ENCODE assay signal across 21 cellular contexts in the genomic region with DNA sequence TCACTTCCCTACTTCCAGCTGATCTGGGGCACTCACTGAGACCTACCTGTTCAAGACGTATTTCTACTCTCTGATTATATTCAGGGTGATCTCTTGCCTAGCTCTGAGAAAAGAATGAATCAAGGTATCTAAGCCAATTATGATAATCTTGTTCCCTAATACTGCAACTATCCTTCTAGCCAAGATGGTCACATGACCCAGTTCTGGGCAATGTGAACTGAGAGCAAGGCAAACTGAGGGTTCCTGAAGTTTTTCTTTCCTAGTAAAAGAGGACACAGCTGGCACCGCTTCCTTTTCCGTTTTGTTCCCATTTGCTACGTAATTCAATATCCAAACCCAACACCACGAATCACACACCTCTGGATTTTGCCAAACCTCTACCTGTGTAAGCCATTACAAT. TPM values are rescaled to one million over a fixed set of nuclear protein-coding genes. Genes with fewer than 3 reads are reported as not detected.
DNase-seq lines count a peak whose midpoint lies in the region; ATAC-seq, FAIRE-seq and TF ChIP-seq lines count a peak whose summit lies in the region.
"Had no signal": no experiment of that assay in that cellular context is flagged by ENCODE, and none has a peak within 500 bp of the region (broad histone marks: within the 10 kb centered on the region; RNA-seq: fewer than 3 reads in every experiment).

No MANE protein-coding gene starts in this region.

- H3K4me3 ChIP-seq in HepG2 (replicated peaks in 1 of 3; ENCODE audit: insufficient read depth in 1 of 3, low read depth in 2 of 3, low read length in 3 of 3) (no peak overlapping the region), subcutaneous abdominal adipose tissue (ENCODE audit: low read depth in 1 of 5, low read length in 5 of 5) (no peak overlapping the region)
- H3K4me3 ChIP-seq: GM23338, HAP-1, Peyer's patch had no signal

- no peak for FAIRE-seq in HepG2 (lab: Jason Lieb, UNC)

- POLR2A ChIA-PET in HepG2 (lab: Yijun Ruan, JAX): interaction anchor here (0.9 kb wide), 1 partner anchor 35 kb away, joined by 3 read pairs; no protein-coding TSS in a partner anchor

- in situ Hi-C loops in HepG2 (cut with HindIII; ENCODE audit: extremely low pct_ligation_motif_present, low pct_unique_long_range_greater_than_20kb): no loop called here

- H3K79me2 ChIP-seq in HepG2 (ENCODE audit: insufficient read depth, low read length): peaks cover 90% of the 10 kb centered on the region

- no peak for TF ChIP-seq POLR2A in HepG2 (IDR thresholded peaks at IDR 0.05; ENCODE audit: insufficient read depth in 1 of 2, low read depth in 2 of 2, low read length in 2 of 2)

- no peaks in the 10 kb centered on the region for H4K20me1 ChIP-seq in HepG2 (ENCODE audit: insufficient read depth, low read length)

- TF ChIP-seq EP300 in HepG2 (IDR thresholded peaks at IDR 0.05; ENCODE audit: low read depth in 2 of 2, low read length in 2 of 2) (no peak), HepG2 (CRISPR knock-in tag; IDR thresholded peaks at IDR 0.05; ENCODE audit: borderline replicate concordance) (no peak)

- no peaks in the 10 kb centered on the region for H3K27me3 ChIP-seq in HepG2 (ENCODE audit: control insufficient read depth in 1 of 2, insufficient read depth in 2 of 2, low read length in 2 of 2)
- no peaks in the 10 kb centered on the region for H3K27me3 ChIP-seq in subcutaneous abdominal adipose tissue (ENCODE audit: control insufficient read depth in 5 of 5, insufficient read depth in 4 of 5, low read length in 5 of 5)
- H3K27me3 ChIP-seq: Peyer's patch had no signal

- H3K9ac ChIP-seq in HepG2 (ENCODE audit: insufficient read depth, low read depth, low read length) (no peak overlapping the region), subcutaneous abdominal adipose tissue (ENCODE audit: low read length in 5 of 5) (no peak overlapping the region)

- peaks cover 18 to 81% of the 10 kb centered on the region in 2 experiments for H3K36me3 ChIP-seq in HepG2 (replicated peaks in 1 of 2; ENCODE audit: control insufficient read depth in 1 of 2, insufficient read depth in 2 of 2, low read length in 2 of 2)
- H3K36me3 ChIP-seq in subcutaneous abdominal adipose tissue (ENCODE audit: control insufficient read depth in 5 of 5, insufficient read depth in 5 of 5, low read length in 5 of 5): peaks cover 0 to 14% (median 0%) of the 10 kb centered on the region in 5 donors
- H3K36me3 ChIP-seq: HAP-1, Peyer's patch had no signal

- 97% methylated on average over 5 of the region's 5 CpGs for WGBS in HepG2 (ENCODE audit: low lambda C conversion rate)

- no TSS peak for BruUV-seq in HepG2 (replicated peaks; lab: Mats Ljungman, UMichigan)

- H3K4me2 ChIP-seq in HepG2 (ENCODE audit: low read depth, low read length): no peak overlapping the region
- H3K4me2 ChIP-seq: GM23338 had no signal

- TF ChIP-seq RAD21 in HepG2 (CRISPR knock-in tag; IDR thresholded peaks at IDR 0.05): no peak

- H2AFZ ChIP-seq in HepG2 (ENCODE audit: low read length): no peak overlapping the region
- H2AFZ ChIP-seq: GM23338 had no signal

- no peak for ATAC-seq in HepG2
- ATAC-seq: GM23338 had no signal

- H3K4me1 ChIP-seq in HepG2 (ENCODE audit: insufficient read depth, low read length) (peaks cover 34% of the 10 kb centered on the region), subcutaneous abdominal adipose tissue (ENCODE audit: control insufficient read depth in 5 of 5, insufficient read depth in 5 of 5, low read length in 5 of 5) (peaks cover 0 to 57% (median 37%) of the 10 kb centered on the region in 5 donors)
- H3K4me1 ChIP-seq: HAP-1 had no signal

- CTCF ChIA-PET in HepG2 (lab: Yijun Ruan, JAX; ENCODE audit: low intra/inter-chr PET ratio, low total read pairs): no interaction called here

- intact Hi-C loops in HepG2 (cut with micrococcal nuclease; ENCODE audit: unreplicated experiment): no loop called here

- H3K9me3 ChIP-seq in HepG2 (ENCODE audit: low read length) (peaks cover 21% of the 10 kb centered on the region), subcutaneous abdominal adipose tissue (ENCODE audit: control insufficient read depth in 5 of 5, low read length in 5 of 5) (no peaks in the 10 kb centered on the region)
- H3K9me3 ChIP-seq: HAP-1, Peyer's patch had no signal

- H3K27ac ChIP-seq in caudate nucleus (ENCODE audit: low read depth, low read length) (peak overlapping the region; percentile 41), HepG2 (ENCODE audit: extremely low read length, insufficient read depth, low read length) (no peak overlapping the region), subcutaneous abdominal adipose tissue (ENCODE audit: low read depth, low read length) (peak overlapping the region; percentile 66)
- H3K27ac ChIP-seq: 22Rv1, Peyer's patch had no signal

- DNase-seq in Ammon's horn (ENCODE audit: low spot score) (peak; percentile 64), caudate nucleus (lab: John Stamatoyannopoulos, UW) (peak in 13 of 61 donors; percentile 7 to 75 (median 36)), HepG2 (ENCODE audit: low spot score) (no peak), SIG-M5 treated with dmso at 0.1 percent for 504 hours (lab: John Stamatoyannopoulos, UW; ENCODE audit: unreplicated experiment) (no peak), DMS79 (lab: John Stamatoyannopoulos, UW) (no peak)
- no peak for DNase-seq in activated CD4-positive, alpha-beta T cell treated with anti-CD3 and anti-CD28 coated beads for 48 hours
- DNase-seq in activated CD8-positive, alpha-beta memory T cell treated with anti-CD3 and anti-CD28 coated beads for 24 hours: no peak
- DNase-seq: ACHN; Calu3; CD8-positive, alpha-beta memory T cell; DMS153; GF-D8; KG1; NCI-H1092 treated with DMSO at 0.1 percent for 48 hours; NCI-H1436 treated with DMSO at 0.1 percent for 48 hours; NCI-H1930; Peyer's patch had no signal

- no peak for TF ChIP-seq CTCF in HepG2 (CRISPR knock-in tag; IDR thresholded peaks at IDR 0.05)

TF ChIP-seq in HepG2, 621 proteins besides CTCF, POLR2A, EP300 and RAD21:
- TF ChIP-seq CHD4 (IDR thresholded peaks at IDR 0.05; ENCODE audit: borderline replicate concordance, low read length): no peak
- TF ChIP-seq RBM22 (optimal IDR thresholded peaks at IDR 0.05; ENCODE audit: low read length): peak; percentile 85
- TF ChIP-seq ZNF44 (CRISPR knock-in tag; IDR thresholded peaks at IDR 0.05): no peak
- no peak for TF ChIP-seq ZNF772 (CRISPR knock-in tag; IDR thresholded peaks at IDR 0.05)
TF ChIP-seq in HepG2: peak in this region for 1.

RNA-seq across cellular contexts. Expression of a gene that starts 5.9 kb away (rescaled TPM):
- 130 and 140 TPM in 2 replicates for total RNA-seq in HepG2 (2016; rRNA removed; fragmentation: Illumina TruSeq; extraction: Trizol)
- total RNA-seq in HepG2 (2016; cell fraction: cytosol; rRNA removed; fragmentation: Illumina TruSeq; extraction: Trizol; ENCODE audit: low read depth): 19.1 and 21.3 TPM in 2 replicates
- total RNA-seq in HepG2 (2016; cell fraction: insoluble cytoplasmic fraction; rRNA removed; fragmentation: Illumina TruSeq; extraction: Trizol): 132 and 135 TPM in 2 replicates
- total RNA-seq in HepG2 (2016; cell fraction: membrane; rRNA removed; fragmentation: Illumina TruSeq; extraction: Trizol): 47.4 and 55.1 TPM in 2 replicates
- 251 and 257 TPM in 2 replicates for total RNA-seq in HepG2 (2016; cell fraction: nucleus; rRNA removed; fragmentation: Illumina TruSeq; extraction: Trizol)
- polyA plus RNA-seq in HepG2 (2011; rRNA removed): 36.8 and 43.0 TPM in 2 replicates
- 14.4 and 28.4 TPM in 2 replicates for polyA plus RNA-seq in HepG2 (2011; cell fraction: cytosol; rRNA removed)
- 39.1 and 57.9 TPM in 2 replicates for polyA plus RNA-seq in HepG2 (2011; cell fraction: nucleus; rRNA removed)
- polyA plus RNA-seq in HepG2 (2012): 53.4 and 86.4 TPM in 2 replicates
- polyA plus RNA-seq in HepG2 (2016; cell fraction: cytosol; fragmentation: Illumina TruSeq; extraction: Trizol; ENCODE audit: low read depth): 5.1 and 5.7 TPM in 2 replicates
- 57.8 and 65.3 TPM in 2 replicates for polyA plus RNA-seq in HepG2 (2016; cell fraction: insoluble cytoplasmic fraction; fragmentation: Illumina TruSeq; extraction: Trizol; ENCODE audit: low read depth)
- polyA plus RNA-seq in HepG2 (2016; cell fraction: membrane; fragmentation: Illumina TruSeq; extraction: Trizol; ENCODE audit: low read depth): 14.2 and 17.2 TPM in 2 replicates
- polyA plus RNA-seq in HepG2 (2016; cell fraction: nucleus; fragmentation: Illumina TruSeq; extraction: Trizol; ENCODE audit: insufficient read depth, low read depth): 165 and 177 TPM in 2 replicates
- 18.6 and 65.9 TPM in 2 replicates for polyA minus RNA-seq in HepG2 (2011; rRNA and poly(A)+ RNA removed; ENCODE audit: low replicate concordance)
- 23.7 and 35.7 TPM in 2 replicates for polyA minus RNA-seq in HepG2 (2011; cell fraction: cytosol; rRNA and poly(A)+ RNA removed)
- polyA minus RNA-seq in HepG2 (2011; cell fraction: nucleus; rRNA and poly(A)+ RNA removed): 174 and 229 TPM in 2 replicates
